Comparison of ENCODE assay signal across 20 cellular contexts in genomic region chr13:43422061-43422460, GRCh38.
"Had no signal": no experiment of that assay in that cellular context is flagged by ENCODE, and none has a peak within 500 bp of the region (broad histone marks: within the 10 kb centered on the region; RNA-seq: fewer than 3 reads in every experiment).

No MANE protein-coding gene starts in this region.

- ATAC-seq: effector memory CD8-positive, alpha-beta T cell; left ventricle myocardium superior; lower lobe of right lung; natural killer cell treated with Interleukin-12 subunit alpha and Interleukin-12 subunit beta and Interleukin-15 and Interleukin-18, amount 100 ng/mL, for 72 hours; right lobe of liver had no signal

- H3K27ac ChIP-seq: coronary artery, lower lobe of right lung, right lobe of liver, stomach, thyroid gland, vagina had no signal

- H3K9me3 Mint-ChIP-seq: effector memory CD8-positive, alpha-beta T cell had no signal

- H3K27me3 Mint-ChIP-seq: effector memory CD8-positive, alpha-beta T cell; naive B cell had no signal

- H3K27me3 ChIP-seq: right lobe of liver, stomach, thyroid gland, vagina had no signal

- H3K27ac Mint-ChIP-seq: effector memory CD8-positive, alpha-beta T cell; naive B cell; natural killer cell treated with Interleukin-12 subunit alpha and Interleukin-12 subunit beta and Interleukin-15 and Interleukin-18, amount 100 ng/mL, for 72 hours had no signal

- H3K36me3 ChIP-seq: lower lobe of right lung, right lobe of liver, stomach, thyroid gland, vagina had no signal

- H3K4me1 Mint-ChIP-seq: naive B cell had no signal

- H3K9me3 ChIP-seq: lower lobe of right lung, right lobe of liver, thyroid gland, vagina had no signal

- H3K4me3 ChIP-seq: coronary artery, lower lobe of right lung, right lobe of liver, smooth muscle cell, stomach, thyroid gland, vagina had no signal

- H3K4me3 Mint-ChIP-seq: effector memory CD8-positive, alpha-beta T cell; naive B cell; natural killer cell treated with Interleukin-12 subunit alpha and Interleukin-12 subunit beta and Interleukin-15 and Interleukin-18, amount 100 ng/mL, for 72 hours had no signal

- H3K36me3 Mint-ChIP-seq: naive B cell; natural killer cell treated with Interleukin-12 subunit alpha and Interleukin-12 subunit beta and Interleukin-15 and Interleukin-18, amount 100 ng/mL, for 72 hours had no signal

- H3K4me1 ChIP-seq: lower lobe of right lung, right lobe of liver, thyroid gland had no signal

- DNase-seq: effector memory CD8-positive, alpha-beta T cell; erythroblast; left ventricle myocardium superior; lower lobe of right lung; naive B cell; nucleus accumbens; posterior cingulate gyrus; right lobe of liver; stimulated activated CD4-positive, alpha-beta T cell treated with anti-CD3 and anti-CD28 coated beads, Interleukin-12 subunit alpha, Interleukin-12 subunit beta, amount 100 ng/mL, for 4 hours; stimulated activated CD4-positive, alpha-beta T cell treated with anti-CD3 and anti-CD28 coated beads, Interleukin-1b, Interleukin-23, amount 100 ng/mL, for 48 hours; stimulated activated CD4-positive, alpha-beta T cell treated with anti-CD3 and anti-CD28 coated beads, Interleukin-4, amount 100 ng/mL, for 1 hour; stimulated activated CD8-positive, alpha-beta memory T cell treated with anti-CD3 and anti-CD28 coated beads, Interleukin-4, amount 100 ng/mL, for 48 hours; stimulated activated naive CD4-positive, alpha-beta T cell treated with Interleukin-2 at 50 U/mL for 16 hours; stomach; thyroid gland; trophoblast cell had no signal
